Comparison of ENCODE assay signal across 1 cellular context in genomic region chr19:43797118-43797517, GRCh38.
TF ChIP-seq lines count a peak whose summit lies in the region.

No MANE protein-coding gene starts in this region.

TF ChIP-seq in WTC11, 78 proteins besides CTCF, POLR2A, EP300 and RAD21 (continued from another document):
- no peak for TF ChIP-seq ATF2 (CRISPR knock-in tag; IDR thresholded peaks at IDR 0.05; ENCODE audit: borderline replicate concordance, low read depth)
- TF ChIP-seq ETV6 (CRISPR knock-in tag; IDR thresholded peaks at IDR 0.05): no peak
- TF ChIP-seq MYBL2 (CRISPR knock-in tag; IDR thresholded peaks at IDR 0.05): no peak
- TF ChIP-seq USF1 (CRISPR knock-in tag; IDR thresholded peaks at IDR 0.05): no peak
- no peak for TF ChIP-seq JUN (CRISPR knock-in tag; IDR thresholded peaks at IDR 0.05)
TF ChIP-seq in WTC11: peak in this region for 0.
